15 cellular contexts compared by ENCODE assay signal in genomic region chr17:16870253-16871245, GRCh38.
DNase-seq lines count a peak whose midpoint lies in the region; FAIRE-seq and TF ChIP-seq lines count a peak whose summit lies in the region.
"Had no signal": no experiment of that assay in that cellular context is flagged by ENCODE, and none has a peak within 500 bp of the region (broad histone marks: within the 10 kb centered on the region; RNA-seq: fewer than 3 reads in every experiment).

No MANE protein-coding gene starts in this region.

- no peaks in the 10 kb centered on the region for H3K79me2 ChIP-seq in astrocyte (ENCODE audit: insufficient read depth, low read length)

- H3K36me3 ChIP-seq in astrocyte (ENCODE audit: insufficient read depth, low read length): no peaks in the 10 kb centered on the region
- no peaks in the 10 kb centered on the region for H3K36me3 ChIP-seq in suprapubic skin
- H3K36me3 ChIP-seq: BE2C had no signal

- no peak for TF ChIP-seq POLR2A in suprapubic skin (IDR thresholded peaks at IDR 0.05)

- TF ChIP-seq EP300 in suprapubic skin (IDR thresholded peaks at IDR 0.05): no peak

- TF ChIP-seq CTCF in astrocyte (IDR thresholded peaks at IDR 0.05; ENCODE audit: insufficient read depth, low read depth, low read length) (no peak), nephron progenitor cell (IDR thresholded peaks at IDR 0.05) (no peak), suprapubic skin (IDR thresholded peaks at IDR 0.05) (no peak)

- H3K4me1 ChIP-seq in astrocyte (ENCODE audit: insufficient read depth, low read length) (no peaks in the 10 kb centered on the region), suprapubic skin (no peaks in the 10 kb centered on the region)
- H3K4me1 ChIP-seq: BE2C, Caco-2 had no signal

- H3K27ac Mint-ChIP-seq in astrocyte (ENCODE audit: unreplicated experiment) (peak overlapping the region; percentile 3), nephron progenitor cell (peak overlapping the region; percentile 24), immature natural killer cell (no peak overlapping the region)
- H3K27ac Mint-ChIP-seq: CD4-positive, alpha-beta T cell had no signal

- H4K20me1 ChIP-seq in astrocyte (ENCODE audit: insufficient read depth, low read length): no peaks in the 10 kb centered on the region

- no peak overlapping the region for H3K4me2 ChIP-seq in astrocyte (ENCODE audit: low read length)

- no peak for FAIRE-seq in astrocyte (lab: Jason Lieb, UNC)
- FAIRE-seq: G401.6 had no signal

- H3K9me3 Mint-ChIP-seq in astrocyte (ENCODE audit: unreplicated experiment) (no peaks in the 10 kb centered on the region), nephron progenitor cell (no peaks in the 10 kb centered on the region), immature natural killer cell (no peaks in the 10 kb centered on the region)
- H3K9me3 Mint-ChIP-seq: CD4-positive, alpha-beta T cell had no signal

- WGBS in suprapubic skin: 83% methylated on average over 21 of the region's 26 CpGs

- no peaks in the 10 kb centered on the region for H3K36me3 Mint-ChIP-seq in astrocyte (ENCODE audit: low read depth, unreplicated experiment)
- H3K36me3 Mint-ChIP-seq in nephron progenitor cell (ENCODE audit: low read depth): no peaks in the 10 kb centered on the region
- no peaks in the 10 kb centered on the region for H3K36me3 Mint-ChIP-seq in immature natural killer cell

- H3K27me3 Mint-ChIP-seq in astrocyte (ENCODE audit: low read depth, unreplicated experiment) (peaks cover 27% of the 10 kb centered on the region), nephron progenitor cell (ENCODE audit: low read depth, poor library complexity) (peaks cover 9% of the 10 kb centered on the region), immature natural killer cell (ENCODE audit: low read depth in 3 of 3) (peaks cover 2 to 7% (median 5%) of the 10 kb centered on the region in 3 donors)
- H3K27me3 Mint-ChIP-seq: CD4-positive, alpha-beta T cell had no signal

- no peak overlapping the region for H2AFZ ChIP-seq in astrocyte (ENCODE audit: low read depth, low read length)

- DNase-seq in activated CD8-positive, alpha-beta memory T cell treated with anti-CD3 and anti-CD28 coated beads, Interleukin-2, amount 50 U/mL, for 48 hours: peak; percentile 32
- no peak for DNase-seq in activated CD8-positive, alpha-beta memory T cell treated with anti-CD3 and anti-CD28 coated beads, Interleukin-2, amount 50 U/mL, for 4 hours
- DNase-seq in astrocyte (ENCODE audit: low read depth) (no peak), nephron progenitor cell (no peak), suprapubic skin (ENCODE audit: low spot score in 2 of 2) (peak; percentile 44 to 69), AML-193 (lab: John Stamatoyannopoulos, UW) (no peak), immature natural killer cell (no peak), activated T-cell treated with anti-CD3 and anti-CD28 coated beads for 4 hours (no peak)
- DNase-seq: BE2C; CD4-positive, alpha-beta T cell; NCI-H1105; NCI-H748 treated with DMSO at 0.1 percent for 48 hours; Right ventricle myocardium superior had no signal

- no peak overlapping the region for H3K9ac ChIP-seq in astrocyte (ENCODE audit: low read length)

- no peaks in the 10 kb centered on the region for H3K9me3 ChIP-seq in astrocyte (ENCODE audit: insufficient read depth, low read depth, low read length)
- H3K9me3 ChIP-seq in suprapubic skin: no peaks in the 10 kb centered on the region
- H3K9me3 ChIP-seq: BE2C, Caco-2 had no signal

- no peaks in the 10 kb centered on the region for H3K27me3 ChIP-seq in astrocyte (ENCODE audit: insufficient read depth, low read length)
- H3K27me3 ChIP-seq in suprapubic skin: peaks cover 4% of the 10 kb centered on the region
- H3K27me3 ChIP-seq: BE2C had no signal

- H3K4me1 Mint-ChIP-seq in astrocyte (ENCODE audit: low read depth, unreplicated experiment) (peaks cover 4% of the 10 kb centered on the region), nephron progenitor cell (peaks cover 10% of the 10 kb centered on the region), immature natural killer cell (no peaks in the 10 kb centered on the region)

- H3K4me3 ChIP-seq in astrocyte (ENCODE audit: insufficient read depth, low read depth, low read length) (no peak overlapping the region), suprapubic skin (no peak overlapping the region)

- H3K4me3 Mint-ChIP-seq in astrocyte (ENCODE audit: unreplicated experiment): no peak overlapping the region
- no peak overlapping the region for H3K4me3 Mint-ChIP-seq in nephron progenitor cell
- H3K4me3 Mint-ChIP-seq in immature natural killer cell: no peak overlapping the region
- H3K4me3 Mint-ChIP-seq: CD4-positive, alpha-beta T cell had no signal

- no peak overlapping the region for H3K27ac ChIP-seq in astrocyte (ENCODE audit: low read depth, low read length)
- no peak overlapping the region for H3K27ac ChIP-seq in suprapubic skin

Comparison
In these comparisons a context has a peak if more than half of its experiments do, and no peak if none do; other contexts are left out.
1. DNase-seq: peak in activated CD8-positive, alpha-beta memory T cell treated with anti-CD3 and anti-CD28 coated beads, Interleukin-2, amount 50 U/mL, for 48 hours (single experiment) and suprapubic skin (2 of 2); none in activated CD8-positive, alpha-beta memory T cell treated with anti-CD3 and anti-CD28 coated beads, Interleukin-2, amount 50 U/mL, for 4 hours (single experiment), astrocyte (single experiment), nephron progenitor cell (single experiment), AML-193 (0 of 2), immature natural killer cell (0 of 3) and activated T-cell treated with anti-CD3 and anti-CD28 coated beads for 4 hours (single experiment).
2. H3K27ac Mint-ChIP-seq: peak in astrocyte (single experiment) and nephron progenitor cell (single experiment); none in immature natural killer cell (0 of 6).